Comparison of ENCODE assay signal across 21 cellular contexts in genomic region chr4:143046454-143046853, GRCh38.
DNase-seq lines count a peak whose midpoint lies in the region; ATAC-seq and TF ChIP-seq lines count a peak whose summit lies in the region.
"Had no signal": no experiment of that assay in that cellular context is flagged by ENCODE, and none has a peak within 500 bp of the region (broad histone marks: within the 10 kb centered on the region; RNA-seq: fewer than 3 reads in every experiment).

No MANE protein-coding gene starts in this region.

- in situ Hi-C loops in GM23248 (cut with MboI): no loop called here

- H4K20me1 ChIP-seq in GM23248 (ENCODE audit: insufficient read depth): no peaks in the 10 kb centered on the region

- peak; percentile 56 for DNase-seq in GM23248
- DNase-seq in cerebellar cortex (ENCODE audit: low spot score): no peak
- DNase-seq in NCI-H345 treated with DMSO at 0.1 percent for 48 hours (lab: John Stamatoyannopoulos, UW; ENCODE audit: unreplicated experiment): no peak
- DNase-seq in activated CD4-positive, alpha-beta T cell treated with anti-CD3 and anti-CD28 coated beads, Interleukin-2, amount 50 U/mL, for 48 hours: no peak
- DNase-seq: activated CD8-positive, alpha-beta T cell treated with anti-CD3 and anti-CD28 coated beads, Interleukin-2, amount 10 ng/mL, durations not matched to agents 7 days and 5 days; activated naive CD4-positive, alpha-beta T cell treated with anti-CD3 and anti-CD28 coated beads, Interleukin-2, amount 10 ng/mL, durations not matched to agents 7 days and 5 days; adrenal gland; brain microvascular endothelial cell; EL; islet precursor cell; lower lobe of right lung; mucosa of descending colon; NCI-H1048; stimulated activated CD4-positive, alpha-beta T cell treated with anti-CD3 and anti-CD28 coated beads, Interleukin-4, amount 100 ng/mL, for 4 hours; SW 1271; testis; uterus had no signal

- no peaks in the 10 kb centered on the region for H3K9me3 ChIP-seq in GM23248 (ENCODE audit: low read depth)
- H3K9me3 ChIP-seq in gastroesophageal sphincter: no peaks in the 10 kb centered on the region
- no peaks in the 10 kb centered on the region for H3K9me3 ChIP-seq in muscle layer of colon (ENCODE audit: low read length)
- no peaks in the 10 kb centered on the region for H3K9me3 ChIP-seq in stomach smooth muscle (ENCODE audit: control insufficient read depth in 2 of 2, low read length in 2 of 2)
- H3K9me3 ChIP-seq: adrenal gland, lower lobe of right lung, mucosa of descending colon, testis, uterus had no signal

- H3K9ac ChIP-seq in GM23248 (no peak overlapping the region), muscle layer of colon (ENCODE audit: low read length) (no peak overlapping the region), stomach smooth muscle (ENCODE audit: low read length in 2 of 2) (peak overlapping the region; percentile 45 to 58)

- H3K4me2 ChIP-seq in GM23248 (ENCODE audit: unreplicated experiment): no peak overlapping the region

- peak; percentile 58 for ATAC-seq in gastroesophageal sphincter
- ATAC-seq: activated CD8-positive, alpha-beta T cell treated with anti-CD3 and anti-CD28 coated beads, Interleukin-2, amount 10 ng/mL, durations not matched to agents 7 days and 5 days; K562; mucosa of descending colon had no signal

- TF ChIP-seq POLR2A in gastroesophageal sphincter (IDR thresholded peaks at IDR 0.05): no peak

- TF ChIP-seq EP300 in gastroesophageal sphincter (IDR thresholded peaks at IDR 0.05): no peak

- no peak overlapping the region for H2AFZ ChIP-seq in GM23248

- no peaks in the 10 kb centered on the region for H3K9me2 ChIP-seq in GM23248 (ENCODE audit: insufficient read depth)

- no peaks in the 10 kb centered on the region for H3K27me3 ChIP-seq in GM23248 (replicated peaks; ENCODE audit: insufficient read depth)
- H3K27me3 ChIP-seq in gastroesophageal sphincter: no peaks in the 10 kb centered on the region
- no peaks in the 10 kb centered on the region for H3K27me3 ChIP-seq in muscle layer of colon (ENCODE audit: control insufficient read depth in 1 of 2, insufficient read depth in 2 of 2, low read length in 2 of 2)
- no peaks in the 10 kb centered on the region for H3K27me3 ChIP-seq in stomach smooth muscle (ENCODE audit: control insufficient read depth in 1 of 2, insufficient read depth in 2 of 2, low read length in 2 of 2)
- H3K27me3 ChIP-seq: adrenal gland, brain microvascular endothelial cell, testis, uterus had no signal

- H3K4me1 ChIP-seq in GM23248 (ENCODE audit: insufficient read depth) (peaks cover 3% of the 10 kb centered on the region), gastroesophageal sphincter (peaks cover 0 to 21% (median 5%) of the 10 kb centered on the region in 3 donors), muscle layer of colon (ENCODE audit: insufficient read depth, low read length) (peaks cover 16% of the 10 kb centered on the region), stomach smooth muscle (ENCODE audit: control insufficient read depth, insufficient read depth, low read length) (peaks cover 16% of the 10 kb centered on the region)
- H3K4me1 ChIP-seq: adrenal gland, lower lobe of right lung, testis, uterus had no signal

- no peak overlapping the region for H3K4me3 ChIP-seq in GM23248
- H3K4me3 ChIP-seq in gastroesophageal sphincter: no peak overlapping the region
- H3K4me3 ChIP-seq in muscle layer of colon (ENCODE audit: low read depth in 1 of 2, low read length in 2 of 2): no peak overlapping the region
- peak overlapping the region in 1 of 2 donors; percentile 35 for H3K4me3 ChIP-seq in stomach smooth muscle (ENCODE audit: low read length in 2 of 2)
- H3K4me3 ChIP-seq: adrenal gland, K562, lower lobe of right lung, mucosa of descending colon, testis, uterus had no signal

- H3F3A ChIP-seq in GM23248 (ENCODE audit: insufficient read depth): peaks cover 4% of the 10 kb centered on the region; the same call in 1 of the 2 replicates

- no peak for TF ChIP-seq CTCF in gastroesophageal sphincter (IDR thresholded peaks at IDR 0.05)

- no peaks in the 10 kb centered on the region for H3K36me3 ChIP-seq in GM23248 (ENCODE audit: low read depth)
- no peaks in the 10 kb centered on the region for H3K36me3 ChIP-seq in gastroesophageal sphincter
- no peaks in the 10 kb centered on the region for H3K36me3 ChIP-seq in muscle layer of colon (ENCODE audit: insufficient read depth, low read length)
- H3K36me3 ChIP-seq in stomach smooth muscle (ENCODE audit: control insufficient read depth in 2 of 2, insufficient read depth in 2 of 2, low read length in 2 of 2): no peaks in the 10 kb centered on the region
- H3K36me3 ChIP-seq: adrenal gland, brain microvascular endothelial cell, lower lobe of right lung, uterus had no signal

- 12 to 16% methylated on average over 4 of the region's 4 CpGs for WGBS in GM23248 (ENCODE audit: low coverage in 1 of 2, low lambda C conversion rate in 2 of 2, missing lambda C conversion rate in 2 of 2), 2 experiments
- WGBS in gastroesophageal sphincter (ENCODE audit: low coverage in 1 of 2), 2 donors: 33 to 38% methylated on average over 1 to 4 of the region's 4 CpGs

- H3K27ac ChIP-seq in GM23248 (no peak overlapping the region), gastroesophageal sphincter (peak overlapping the region; percentile 2 to 61 (median 35)), muscle layer of colon (ENCODE audit: low read depth, low read length) (peak overlapping the region; percentile 13), stomach smooth muscle (ENCODE audit: low read length) (peak overlapping the region; percentile 80)
- H3K27ac ChIP-seq: adrenal gland, brain microvascular endothelial cell, lower lobe of right lung, testis, uterus had no signal

- no peaks in the 10 kb centered on the region for H3K79me2 ChIP-seq in GM23248 (ENCODE audit: insufficient read depth)

Comparison
In these comparisons a context has a peak if more than half of its experiments do, and no peak if none do; other contexts are left out.
1. H3K9ac ChIP-seq: peak in stomach smooth muscle (2 of 2); none in GM23248 (single experiment) and muscle layer of colon (single experiment).